Comparison of ENCODE assay signal across 12 cellular contexts in genomic region chr7:49099587-49100326, GRCh38.
A peak's percentile ranks its signal among the peaks of the same experiment; 100 is the strongest.
DNase-seq lines count a peak whose midpoint lies in the region; ATAC-seq and TF ChIP-seq lines count a peak whose summit lies in the region.
"Had no signal": no experiment of that assay in that cellular context is flagged by ENCODE, and none has a peak within 500 bp of the region (broad histone marks: within the 10 kb centered on the region; RNA-seq: fewer than 3 reads in every experiment).

No MANE protein-coding gene starts in this region.

- TF ChIP-seq POLR2A in gastrocnemius medialis (IDR thresholded peaks at IDR 0.05) = no peak

- H3K9me3 ChIP-seq in gastrocnemius medialis = no peaks in the 10 kb centered on the region
- H3K9me3 ChIP-seq: right atrium auricular region had no signal

- H3K36me3 ChIP-seq in gastrocnemius medialis = no peaks in the 10 kb centered on the region
- H3K36me3 ChIP-seq: right atrium auricular region had no signal

- no peak overlapping the region for H3K4me3 Mint-ChIP-seq in WTC11
- H3K4me3 Mint-ChIP-seq in neural crest cell = no peak overlapping the region
- H3K4me3 Mint-ChIP-seq: activated B cell treated with CpG ODN at 0.5 μM for 24 hours; activated T-helper 1 cell treated with anti-CD3 and anti-CD28 coated beads, Interleukin-12 subunit alpha, Interleukin-12 subunit beta, Interleukin-2, Interleukin-4 antibody, amounts not matched to agents 30 ng/mL and 10 ng/mL and 1 ng/mL, durations not matched to agents 14 hours and 24 hours and 36 hours had no signal

- H3K27ac ChIP-seq in gastrocnemius medialis = no peak overlapping the region
- H3K27ac ChIP-seq: right atrium auricular region had no signal

- H3K4me1 ChIP-seq in gastrocnemius medialis = no peaks in the 10 kb centered on the region
- H3K4me1 ChIP-seq: right atrium auricular region had no signal

- no peaks in the 10 kb centered on the region for H3K27me3 ChIP-seq in gastrocnemius medialis
- H3K27me3 ChIP-seq: right atrium auricular region had no signal

- peak; percentile 61 for TF ChIP-seq CTCF in LNCAP (IDR thresholded peaks at IDR 0.05)
- no peak for TF ChIP-seq CTCF in WTC11 (IDR thresholded peaks at IDR 0.05)
- peak; percentile 31 for TF ChIP-seq CTCF in neural crest cell (conservative IDR thresholded peaks at IDR 0.05)
- TF ChIP-seq CTCF in gastrocnemius medialis (IDR thresholded peaks at IDR 0.05 in 4 of 5, conservative IDR thresholded peaks at IDR 0.05 in 1 of 5) = no peak

- H3K9me3 Mint-ChIP-seq in WTC11 (peaks cover 16% of the 10 kb centered on the region), neural crest cell (no peaks in the 10 kb centered on the region)
- H3K9me3 Mint-ChIP-seq: activated B cell treated with CpG ODN at 0.5 μM for 24 hours; activated T-helper 1 cell treated with anti-CD3 and anti-CD28 coated beads, Interleukin-12 subunit alpha, Interleukin-12 subunit beta, Interleukin-2, Interleukin-4 antibody, amounts not matched to agents 30 ng/mL and 10 ng/mL and 1 ng/mL, durations not matched to agents 14 hours and 24 hours and 36 hours had no signal

- H3K27me3 Mint-ChIP-seq in WTC11 (ENCODE audit: low read depth) (no peaks in the 10 kb centered on the region), neural crest cell (ENCODE audit: low read depth) (no peaks in the 10 kb centered on the region)
- H3K27me3 Mint-ChIP-seq: activated B cell treated with CpG ODN at 0.5 μM for 24 hours had no signal

- peaks cover 22% of the 10 kb centered on the region for H3K36me3 Mint-ChIP-seq in WTC11
- H3K36me3 Mint-ChIP-seq in neural crest cell (ENCODE audit: low read depth) = no peaks in the 10 kb centered on the region

- H3K4me3 ChIP-seq in gastrocnemius medialis = no peak overlapping the region
- H3K4me3 ChIP-seq: right atrium auricular region had no signal

- POLR2A ChIA-PET in WTC11 (lab: Charles Lee) = no interaction called here

- ATAC-seq in WTC11 = peak; percentile 76
- ATAC-seq in gastrocnemius medialis = no peak
- ATAC-seq in GM18498 (IDR thresholded peaks at IDR 0.05; ENCODE audit: unreplicated experiment) = no peak
- ATAC-seq: Right ventricle myocardium inferior had no signal

- DNase-seq in DMS153 treated with DMSO at 0.1 percent for 48 hours (lab: John Stamatoyannopoulos, UW; ENCODE audit: unreplicated experiment) (peak; percentile 4), DMS153 (lab: John Stamatoyannopoulos, UW) (no peak), WTC11 (ENCODE audit: low spot score) (no peak), neural crest cell (ENCODE audit: low read depth, low spot score) (no peak), gastrocnemius medialis (no peak)
- DNase-seq in stimulated activated CD4-positive, alpha-beta T cell treated with anti-CD3 and anti-CD28 coated beads, Interleukin-12 subunit alpha, Interleukin-12 subunit beta, amount 100 ng/mL, for 4 hours = no peak
- DNase-seq: activated B cell treated with CpG ODN at 0.5 μM for 24 hours had no signal

- CTCF ChIA-PET in WTC11 (lab: Charles Lee) = interaction anchor here (0.7 to 1.5 kb wide), 7 partner anchors 10 to 677 kb away, joined by 3 to 13 read pairs (median 6); no protein-coding TSS in a partner anchor

- intact Hi-C loops in gastrocnemius medialis (cut with DNase I; ENCODE audit: low total_unique reads) = no loop called here

- H3K4me1 Mint-ChIP-seq in WTC11 (peaks cover 46% of the 10 kb centered on the region), neural crest cell (peaks cover 27% of the 10 kb centered on the region)
- H3K4me1 Mint-ChIP-seq: activated B cell treated with CpG ODN at 0.5 μM for 24 hours had no signal

- in situ Hi-C loops in gastrocnemius medialis (cut with MboI; ENCODE audit: low sequenced_read_pairs in 4 of 4) = no loop called here

- H3K27ac Mint-ChIP-seq in WTC11 (peak overlapping the region; percentile 99), neural crest cell (ENCODE audit: unreplicated experiment) (no peak overlapping the region)
- H3K27ac Mint-ChIP-seq: activated B cell treated with CpG ODN at 0.5 μM for 24 hours; activated T-helper 1 cell treated with anti-CD3 and anti-CD28 coated beads, Interleukin-12 subunit alpha, Interleukin-12 subunit beta, Interleukin-2, Interleukin-4 antibody, amounts not matched to agents 30 ng/mL and 10 ng/mL and 1 ng/mL, durations not matched to agents 14 hours and 24 hours and 36 hours had no signal

TF ChIP-seq in WTC11, 78 proteins besides CTCF, POLR2A, EP300 and RAD21:
- TF ChIP-seq ZNF281 (CRISPR knock-in tag; IDR thresholded peaks at IDR 0.05) = no peak
- TF ChIP-seq CBFB (CRISPR knock-in tag; IDR thresholded peaks at IDR 0.05; ENCODE audit: low read depth) = no peak
- TF ChIP-seq FOXP1 (CRISPR knock-in tag; IDR thresholded peaks at IDR 0.05; ENCODE audit: borderline replicate concordance) = no peak
- TF ChIP-seq ZNF138 (CRISPR knock-in tag; conservative IDR thresholded peaks at IDR 0.05) = no peak
- TF ChIP-seq ZNF396 (CRISPR knock-in tag; IDR thresholded peaks at IDR 0.05; ENCODE audit: borderline replicate concordance) = no peak
- TF ChIP-seq KAT7 (CRISPR knock-in tag; IDR thresholded peaks at IDR 0.05; ENCODE audit: borderline replicate concordance) = no peak
- no peak for TF ChIP-seq STAT6 (CRISPR knock-in tag; conservative IDR thresholded peaks at IDR 0.05; ENCODE audit: low read depth)

Comparison
In these comparisons a context has a peak if more than half of its experiments do, and no peak if none do; other contexts are left out.
1. CTCF ChIP-seq: peak in LNCAP (single experiment) and neural crest cell (single experiment); none in WTC11 (single experiment) and gastrocnemius medialis (0 of 5).